Comparison of ENCODE assay signal across 8 cellular contexts in the genomic region with DNA sequence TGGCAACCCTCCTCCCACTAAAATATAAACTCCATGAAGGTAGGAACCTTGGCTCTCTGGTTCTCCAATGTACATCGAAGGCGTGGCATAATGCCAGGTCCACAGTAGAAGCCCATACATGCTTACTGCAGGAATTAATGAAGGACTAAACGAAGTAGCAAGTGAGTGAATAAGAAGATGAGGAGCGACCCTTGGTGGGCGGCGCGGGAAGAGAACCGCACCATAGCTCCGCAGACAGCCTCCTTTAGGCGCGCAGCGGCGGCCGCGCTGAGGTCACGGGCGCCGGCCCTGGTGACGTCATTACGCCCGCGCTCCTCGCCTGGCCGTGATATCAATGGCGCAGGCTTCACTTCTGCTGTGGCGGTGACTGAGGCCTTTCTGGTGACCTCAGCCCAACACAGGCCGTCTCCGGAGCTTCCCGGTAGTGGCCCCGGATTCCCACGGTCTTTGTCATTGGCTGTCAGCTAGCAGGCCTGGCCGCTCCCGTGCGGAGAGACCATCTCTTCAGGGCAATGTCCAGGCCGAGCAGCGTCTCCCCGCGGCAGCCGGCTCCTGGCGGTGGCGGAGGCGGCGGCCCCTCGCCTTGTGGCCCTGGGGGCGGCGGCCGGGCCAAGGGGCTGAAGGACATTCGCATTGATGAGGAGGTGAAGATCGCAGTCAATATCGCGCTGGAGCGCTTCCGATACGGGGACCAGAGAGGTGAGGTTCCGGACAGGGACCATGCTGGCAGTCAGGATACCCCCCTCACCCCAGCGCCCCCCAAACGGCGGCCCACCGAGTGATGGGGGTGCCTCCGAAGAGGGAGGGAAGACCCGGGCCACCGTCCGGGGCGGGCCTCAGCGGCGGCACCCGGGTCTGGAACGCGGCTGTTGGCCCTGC. TPM values are rescaled to one million over a fixed set of nuclear protein-coding genes. Genes with fewer than 3 reads are reported as not detected.
DNase-seq lines count a peak whose midpoint lies in the region; TF ChIP-seq lines count a peak whose summit lies in the region.

A gene (plus strand): TSS at position 311 of the 879 bp plus-strand sequence. CDS start 202 bp downstream, at position 513.

- H3K4me3 ChIP-seq in SJCRH30, result peak within 1 kb of the TSS; percentile 86
- peak within 1 kb of the TSS; percentile 67 to 91 for H3K4me3 ChIP-seq in neuronal stem cell (ENCODE audit: low read length in 2 of 2)

- H4K8ac ChIP-seq in H9 (replicated peaks; ENCODE audit: insufficient read length, low read depth, low read length), result no peak within 1 kb of the TSS
- H4K8ac ChIP-seq in neuronal stem cell (ENCODE audit: low read depth, low read length), result peak within 1 kb of the TSS; percentile 75

- no peak within 1 kb of the TSS for H2BK20ac ChIP-seq in H9 (ENCODE audit: low read depth, low read length, poor library complexity, severe bottlenecking)

- H2BK15ac ChIP-seq in H9 (ENCODE audit: low read depth, low read length) (no peak within 1 kb of the TSS), neuronal stem cell (ENCODE audit: low read length) (no peak within 1 kb of the TSS)

- H3K36me3 ChIP-seq in SJCRH30, result no peaks in the 10 kb centered on the region; the same call in none of the 2 replicates
- peaks cover 0 to 33% of the 10 kb centered on the region in 2 donors for H3K36me3 ChIP-seq in neuronal stem cell (replicated peaks in 1 of 2; ENCODE audit: control insufficient read depth in 2 of 2, insufficient read depth in 2 of 2, low read length in 2 of 2)

- H3K4me1 ChIP-seq in H9 (ENCODE audit: insufficient read depth, low read length) (no peaks in the 10 kb centered on the region), SJCRH30 (no peaks in the 10 kb centered on the region), neuronal stem cell (ENCODE audit: control insufficient read depth in 2 of 2, insufficient read depth in 1 of 2, low read depth in 1 of 2, low read length in 2 of 2) (peaks cover 1 to 6% of the 10 kb centered on the region in 2 donors)

- no peak within 1 kb of the TSS for H4K5ac ChIP-seq in H9 (ENCODE audit: insufficient read length, low read depth, low read length)

- H3K4me2 ChIP-seq in H9 (ENCODE audit: insufficient read depth, insufficient read length, low read length) (peak within 1 kb of the TSS; percentile 89), neuronal stem cell (ENCODE audit: insufficient read depth, low read length, poor library complexity, severe bottlenecking) (peak within 1 kb of the TSS; percentile 86)

- H2BK12ac ChIP-seq in H9 (ENCODE audit: insufficient read length, low read depth, low read length) (no peak within 1 kb of the TSS), neuronal stem cell (ENCODE audit: low read length) (no peak within 1 kb of the TSS)

- no peaks in the 10 kb centered on the region for H3K79me2 ChIP-seq in H9 (ENCODE audit: insufficient read depth, low read length)

- peaks cover 14 to 18% of the 10 kb centered on the region in 2 experiments for H3K4me1 Mint-ChIP-seq in H9

- no peak within 1 kb of the TSS for H3K27ac ChIP-seq in H9 (ENCODE audit: insufficient read length, low read depth, low read length)
- peak within 1 kb of the TSS; percentile 76 for H3K27ac ChIP-seq in SJCRH30
- peak within 1 kb of the TSS; percentile 57 for H3K27ac ChIP-seq in neuronal stem cell (replicated peaks; ENCODE audit: low read length)
- H3K27ac ChIP-seq in substantia nigra (ENCODE audit: low read depth, low read length, poor library complexity, severe bottlenecking), result peak within 1 kb of the TSS; percentile 84

- H2BK120ac ChIP-seq in H9 (ENCODE audit: low read depth, low read length, poor library complexity, severe bottlenecking) (no peak within 1 kb of the TSS), neuronal stem cell (ENCODE audit: low read depth, low read length) (no peak within 1 kb of the TSS)

- no peak within 1 kb of the TSS for H3K23ac ChIP-seq in H9 (ENCODE audit: insufficient read length, low read depth, low read length)
- H3K23ac ChIP-seq in neuronal stem cell (ENCODE audit: low read depth, low read length, poor library complexity), result peak within 1 kb of the TSS; percentile 60

- H3K14ac ChIP-seq in H9 (ENCODE audit: insufficient read depth, low read length) (peak within 1 kb of the TSS; percentile 94), neuronal stem cell (ENCODE audit: low read length) (peak within 1 kb of the TSS; percentile 61)

- H3K9me3 ChIP-seq in H9 (ENCODE audit: control insufficient read depth, low read depth, low read length), result no peaks in the 10 kb centered on the region
- no peaks in the 10 kb centered on the region for H3K9me3 ChIP-seq in SJCRH30 (replicated peaks)
- no peaks in the 10 kb centered on the region for H3K9me3 ChIP-seq in neuronal stem cell (replicated peaks in 1 of 2; ENCODE audit: control insufficient read depth in 2 of 2, insufficient read depth in 1 of 2, low read depth in 1 of 2, low read length in 2 of 2)

- H3T11ph ChIP-seq in H9 (ENCODE audit: low read length), result no peak within 1 kb of the TSS

- H4K91ac ChIP-seq in H9 (ENCODE audit: insufficient read length, low read depth, low read length), result no peak within 1 kb of the TSS
- H4K91ac ChIP-seq in neuronal stem cell (ENCODE audit: low read depth, low read length, poor library complexity), result no peak within 1 kb of the TSS

- H3K36me3 Mint-ChIP-seq in H9 (ENCODE audit: insufficient read depth in 1 of 3, low read depth in 3 of 3), result peaks cover 7 to 26% (median 13%) of the 10 kb centered on the region in 3 experiments; a peak in 6 of 7 replicates

- peaks cover 5% of the 10 kb centered on the region for H3K23me2 ChIP-seq in H9 (ENCODE audit: insufficient read length, low read depth, low read length, poor library complexity, severe bottlenecking)

- peak; percentile 68 for TF ChIP-seq CTCF in H9 (conservative IDR thresholded peaks at IDR 0.05)

- no peaks in the 10 kb centered on the region for H3K9me3 Mint-ChIP-seq in H9

- H3K27me3 Mint-ChIP-seq in H9 (ENCODE audit: low read depth), result peaks cover 7% of the 10 kb centered on the region

- DNase-seq in GDM1 (lab: John Stamatoyannopoulos, UW) (peak; percentile 85), H9 (peak; percentile 92), M059J (ENCODE audit: low read depth) (peak; percentile 81), SJCRH30 (peak; percentile 90 to 94), foreskin melanocyte (peak; percentile 81), neuronal stem cell (ENCODE audit: low spot score) (peak; percentile 82), substantia nigra (lab: John Stamatoyannopoulos, UW) (peak; percentile 8 to 99 (median 76))
- peak; percentile 57 to 82 (median 70) for DNase-seq in activated naive CD4-positive, alpha-beta T cell (lab: John Stamatoyannopoulos, UW)

- H3K27me3 ChIP-seq in H9 (ENCODE audit: insufficient read depth, low read length) (no peaks in the 10 kb centered on the region), SJCRH30 (no peaks in the 10 kb centered on the region), neuronal stem cell (ENCODE audit: control insufficient read depth in 3 of 3, insufficient read depth in 3 of 3, low read depth in 1 of 3, low read length in 3 of 3) (no peaks in the 10 kb centered on the region)

- no peak within 1 kb of the TSS for H3K4ac ChIP-seq in H9 (ENCODE audit: low read depth, low read length)
- H3K4ac ChIP-seq in neuronal stem cell (ENCODE audit: low read length), result no peak within 1 kb of the TSS

- H2AK5ac ChIP-seq in H9 (ENCODE audit: insufficient read length, low read length), result no peak within 1 kb of the TSS
- H2AK5ac ChIP-seq in neuronal stem cell (ENCODE audit: low read depth, low read length), result no peak within 1 kb of the TSS

- H3K9ac ChIP-seq in H9 (ENCODE audit: extremely low read depth, insufficient read length, low read length), result peak within 1 kb of the TSS; percentile 59
- H3K9ac ChIP-seq in neuronal stem cell (ENCODE audit: low read depth, low read length, poor library complexity), result peak within 1 kb of the TSS; percentile 94

- H2AFZ ChIP-seq in H9 (ENCODE audit: low read length) (no peak within 1 kb of the TSS), neuronal stem cell (ENCODE audit: low read length) (peak within 1 kb of the TSS; percentile 89)

- H3K18ac ChIP-seq in H9 (ENCODE audit: insufficient read length, low read depth, low read length) (peak within 1 kb of the TSS; percentile 63), neuronal stem cell (ENCODE audit: low read length) (peak within 1 kb of the TSS; percentile 88)

- peak within 1 kb of the TSS; percentile 87 to 90 for H3K4me3 Mint-ChIP-seq in H9

- peak within 1 kb of the TSS; percentile 79 to 94 (median 81); a peak in 5 of 7 replicates for H3K27ac Mint-ChIP-seq in H9

- no peaks in the 10 kb centered on the region for H4K20me1 ChIP-seq in H9 (ENCODE audit: control insufficient read depth, insufficient read depth, insufficient read length)

- H2BK5ac ChIP-seq in H9 (ENCODE audit: insufficient read length, low read length) (no peak within 1 kb of the TSS), neuronal stem cell (ENCODE audit: low read length) (no peak within 1 kb of the TSS)

- H3K56ac ChIP-seq in H9 (ENCODE audit: insufficient read length, low read depth, low read length), result no peak within 1 kb of the TSS

- no CpG with 5 or more reads among the region's 69 CpGs for WGBS in H9 (ENCODE audit: extremely low coverage, insufficient read length, low lambda C conversion rate)
- no CpG with 5 or more reads among the region's 69 CpGs for WGBS in neuronal stem cell (ENCODE audit: extremely low coverage in 2 of 2, insufficient read length in 2 of 2, insufficient replicate concordance in 1 of 2), 2 donors

- no peaks in the 10 kb centered on the region for H3K79me1 ChIP-seq in H9 (ENCODE audit: insufficient read depth, low read depth, low read length, poor library complexity, severe bottlenecking)
- H3K79me1 ChIP-seq in neuronal stem cell (ENCODE audit: low read depth, low read length), result no peaks in the 10 kb centered on the region

RNA-seq across cellular contexts. Expression of the gene that starts here (rescaled TPM):
- total RNA-seq in H9 (2021), result 18.9 and 22.5 TPM in 2 replicates
- 4.0 and 8.6 TPM in 2 replicates for total RNA-seq in M059J (2014; rRNA removed; shearing (Covaris generic))
- 17.7 and 23.3 TPM in 2 replicates for total RNA-seq in SJCRH30 (2014; rRNA removed; shearing (Covaris generic))
- polyA plus RNA-seq in neuronal stem cell (2013, experiment 1 of 2), result 7.5 TPM
- polyA plus RNA-seq in neuronal stem cell (2013, experiment 2 of 2), result 7.8 TPM
